Comparison of ENCODE assay signal across 28 cellular contexts in genomic region chr7:5222861-5223411, GRCh38. TPM values are rescaled to one million over a fixed set of nuclear protein-coding genes. Genes with fewer than 3 reads are reported as not detected.
A peak's percentile ranks its signal among the peaks of the same experiment; 100 is the strongest.
DNase-seq lines count a peak whose midpoint lies in the region; ATAC-seq and TF ChIP-seq lines count a peak whose summit lies in the region.
"Had no signal": no experiment of that assay in that cellular context is flagged by ENCODE, and none has a peak within 500 bp of the region (broad histone marks: within the 10 kb centered on the region; RNA-seq: fewer than 3 reads in every experiment).

No MANE protein-coding gene starts in this region.

- CTCF ChIA-PET in HEK293T (lab: Yijun Ruan, JAX) = no interaction called here

- ATAC-seq in left cardiac atrium (no peak), left ventricle myocardium superior (no peak), mucosa of descending colon (no peak), upper lobe of right lung (peak; percentile 92), GM19397 (IDR thresholded peaks at IDR 0.05; ENCODE audit: unreplicated experiment) (no peak)
- ATAC-seq in stimulated activated naive B cell treated with anti-CD40 and anti-IgM and Interleukin-4, amounts not matched to agents 10 μg/mL and 1 μg/mL and 100 μg/mL, for 72 hours (replicated peaks) = no peak
- ATAC-seq: activated T-helper 17 cell treated with anti-CD3 and anti-CD28 coated beads, Interleukin-2, amount 50 U/mL, for 72 hours had no signal

- no peaks in the 10 kb centered on the region for H3K9me3 Mint-ChIP-seq in stimulated activated naive B cell treated with anti-CD40 and anti-IgM and Interleukin-4, amounts not matched to agents 10 μg/mL and 1 μg/mL and 100 μg/mL, for 72 hours
- H3K9me3 Mint-ChIP-seq: activated CD4-positive, alpha-beta memory T cell treated with anti-CD3 and anti-CD28 coated beads for 36 hours; activated T-helper 17 cell treated with anti-CD3 and anti-CD28 coated beads, Interleukin-2, amount 50 U/mL, for 72 hours; CD8-positive, alpha-beta memory T cell had no signal

- intact Hi-C loops in left cardiac atrium (cut with DNase I) (no loop called here), left ventricle myocardium superior (cut with micrococcal nuclease) (no loop called here), mucosa of descending colon (cut with DNase I, micrococcal nuclease) (no loop called here), upper lobe of right lung (cut with DNase I) (no loop called here)

- no peaks in the 10 kb centered on the region for H3K9me3 ChIP-seq in mucosa of descending colon
- H3K9me3 ChIP-seq in upper lobe of right lung = no peaks in the 10 kb centered on the region
- H3K9me3 ChIP-seq: A549, neutrophil, tibial nerve had no signal

- no peak overlapping the region for H3K27ac Mint-ChIP-seq in stimulated activated naive B cell treated with anti-CD40 and anti-IgM and Interleukin-4, amounts not matched to agents 10 μg/mL and 1 μg/mL and 100 μg/mL, for 72 hours
- H3K27ac Mint-ChIP-seq: activated CD4-positive, alpha-beta memory T cell treated with anti-CD3 and anti-CD28 coated beads for 36 hours had no signal

- POLR2A ChIA-PET in HEK293T (lab: Yijun Ruan, JAX) = no interaction called here

- H3K27me3 ChIP-seq in upper lobe of right lung = no peaks in the 10 kb centered on the region
- H3K27me3 ChIP-seq: neutrophil, tibial nerve had no signal

- H3K4me3 Mint-ChIP-seq in stimulated activated naive B cell treated with anti-CD40 and anti-IgM and Interleukin-4, amounts not matched to agents 10 μg/mL and 1 μg/mL and 100 μg/mL, for 72 hours = no peak overlapping the region
- H3K4me3 Mint-ChIP-seq: activated CD4-positive, alpha-beta memory T cell treated with anti-CD3 and anti-CD28 coated beads for 36 hours; activated T-helper 17 cell treated with anti-CD3 and anti-CD28 coated beads, Interleukin-2, amount 50 U/mL, for 72 hours; CD8-positive, alpha-beta memory T cell had no signal

- H3K4me1 ChIP-seq in mucosa of descending colon (ENCODE audit: low read depth) (no peaks in the 10 kb centered on the region), upper lobe of right lung (no peaks in the 10 kb centered on the region)

- peaks cover 60 to 75% of the 10 kb centered on the region in 2 donors for H3K36me3 Mint-ChIP-seq in stimulated activated naive B cell treated with anti-CD40 and anti-IgM and Interleukin-4, amounts not matched to agents 10 μg/mL and 1 μg/mL and 100 μg/mL, for 72 hours

- peak; percentile 19 for DNase-seq in left cardiac atrium
- DNase-seq in left ventricle myocardium superior = no peak
- DNase-seq in NCI-H345 treated with DMSO at 0.1 percent for 48 hours (lab: John Stamatoyannopoulos, UW; ENCODE audit: unreplicated experiment) = peak; percentile 11
- DNase-seq in mucosa of descending colon = peak in 2 of 3 donors; percentile 6 to 34
- DNase-seq in upper lobe of right lung = peak; percentile 84
- DNase-seq in HEK293T (ENCODE audit: extremely low spot score) = no peak
- DNase-seq in stimulated activated naive B cell treated with anti-CD40 and anti-IgM and Interleukin-4, amounts not matched to agents 10 μg/mL and 1 μg/mL and 100 μg/mL, for 72 hours = no peak
- DNase-seq: activated CD4-positive, alpha-beta memory T cell treated with anti-CD3 and anti-CD28 coated beads for 36 hours; activated CD4-positive, CD25-positive, alpha-beta regulatory T cell treated with anti-CD3 and anti-CD28 coated beads, Interleukin-2, amount 50 U/mL, for 72 hours; activated CD8-positive, alpha-beta memory T cell treated with anti-CD3 and anti-CD28 coated beads, Interleukin-2, amount 50 U/mL, for 48 hours; activated naive CD4-positive, alpha-beta T cell treated with anti-CD3 and anti-CD28 coated beads, Interleukin-2, amount 50 U/mL, for 16 hours; AML-193; amniotic stem cell; CD8-positive, alpha-beta memory T cell; DMS153; effector CD8-positive, alpha-beta T cell; GDM1; glutamatergic neuron; NCI-H2227 treated with DMSO at 0.1 percent for 48 hours; NCI-H748 treated with DMSO at 0.1 percent for 48 hours; stimulated activated CD4-positive, alpha-beta T cell treated with anti-CD3 and anti-CD28 coated beads, Interleukin-1b, Interleukin-23, amount 100 ng/mL, for 48 hours; stimulated activated CD8-positive, alpha-beta memory T cell treated with anti-CD3 and anti-CD28 coated beads, Interleukin-4, amount 100 ng/mL, for 48 hours had no signal

- H3K36me3 ChIP-seq in mucosa of descending colon (ENCODE audit: low read depth) = peaks cover 14% of the 10 kb centered on the region
- peaks cover 90% of the 10 kb centered on the region for H3K36me3 ChIP-seq in upper lobe of right lung

- H3K27me3 Mint-ChIP-seq in stimulated activated naive B cell treated with anti-CD40 and anti-IgM and Interleukin-4, amounts not matched to agents 10 μg/mL and 1 μg/mL and 100 μg/mL, for 72 hours = no peaks in the 10 kb centered on the region
- H3K27me3 Mint-ChIP-seq: activated CD4-positive, alpha-beta memory T cell treated with anti-CD3 and anti-CD28 coated beads for 36 hours; activated T-helper 17 cell treated with anti-CD3 and anti-CD28 coated beads, Interleukin-2, amount 50 U/mL, for 72 hours; CD8-positive, alpha-beta memory T cell had no signal

- H3K4me1 Mint-ChIP-seq in stimulated activated naive B cell treated with anti-CD40 and anti-IgM and Interleukin-4, amounts not matched to agents 10 μg/mL and 1 μg/mL and 100 μg/mL, for 72 hours = peaks cover 26 to 42% of the 10 kb centered on the region in 2 donors
- H3K4me1 Mint-ChIP-seq: activated T-helper 17 cell treated with anti-CD3 and anti-CD28 coated beads, Interleukin-2, amount 50 U/mL, for 72 hours; CD8-positive, alpha-beta memory T cell had no signal

- no peak overlapping the region for H3K4me3 ChIP-seq in mucosa of descending colon
- H3K4me3 ChIP-seq in upper lobe of right lung = no peak overlapping the region
- H3K4me3 ChIP-seq: A549, skin epidermis, tibial nerve had no signal

- TF ChIP-seq CTCF in mucosa of descending colon (IDR thresholded peaks at IDR 0.05) (no peak), upper lobe of right lung (IDR thresholded peaks at IDR 0.05) (no peak)

- peak overlapping the region; percentile 65 for H3K27ac ChIP-seq in upper lobe of right lung
- H3K27ac ChIP-seq: A549, neutrophil, skin epidermis had no signal

TF ChIP-seq in HEK293T, 16 proteins besides CTCF, POLR2A, EP300 and RAD21:
- TF ChIP-seq PKNOX1 (IDR thresholded peaks at IDR 0.05) (no peak), SUZ12 (IDR thresholded peaks at IDR 0.05) (no peak), SP1 (IDR thresholded peaks at IDR 0.05) (no peak), ELF4 (IDR thresholded peaks at IDR 0.05) (no peak), HDGF (IDR thresholded peaks at IDR 0.05; ENCODE audit: borderline replicate concordance) (no peak), ZNF384 (IDR thresholded peaks at IDR 0.05) (no peak), FOXK2 (IDR thresholded peaks at IDR 0.05) (no peak)

RNA-seq across cellular contexts. Expression of gene WIPI2, which starts 32.9 kb away (rescaled TPM):
- total RNA-seq in left cardiac atrium = 10 to 100 TPM; 54.6 to 58.9 TPM
- total RNA-seq in left ventricle myocardium superior = 50.8 TPM
- total RNA-seq in mucosa of descending colon = 10 to 100 TPM; 43.4 to 55.2 (median 54.6) TPM
- 57.3 TPM for total RNA-seq in upper lobe of right lung

RNA-seq across cellular contexts. Expression of gene SLC29A4, which starts 59.8 kb away (rescaled TPM):
- 10 to 100 TPM; 12.5 to 26.3 TPM for total RNA-seq in left cardiac atrium
- 2.3 TPM for total RNA-seq in left ventricle myocardium superior
- total RNA-seq in mucosa of descending colon = 1 to 10 TPM; 5.4 to 7.4 (median 5.5) TPM
- total RNA-seq in upper lobe of right lung = 0.98 TPM

Comparison
In these comparisons a context has a peak if more than half of its experiments do, and no peak if none do; other contexts are left out.
1. DNase-seq: peak in left cardiac atrium (single experiment), NCI-H345 treated with DMSO at 0.1 percent for 48 hours (single experiment), mucosa of descending colon (2 of 3) and upper lobe of right lung (single experiment); none in left ventricle myocardium superior (single experiment), HEK293T (single experiment) and stimulated activated naive B cell treated with anti-CD40 and anti-IgM and Interleukin-4, amounts not matched to agents 10 μg/mL and 1 μg/mL and 100 μg/mL, for 72 hours (single experiment).